In genomic region chrX:134773041-134773440, GRCh38 we compare ENCODE assay signal across 23 cellular contexts. TPM values are rescaled to one million over a fixed set of nuclear protein-coding genes. Genes with fewer than 3 reads are reported as not detected.
DNase-seq lines count a peak whose midpoint lies in the region; ATAC-seq and TF ChIP-seq lines count a peak whose summit lies in the region.
"Had no signal": no experiment of that assay in that cellular context is flagged by ENCODE, and none has a peak within 500 bp of the region (broad histone marks: within the 10 kb centered on the region; RNA-seq: fewer than 3 reads in every experiment).

No MANE protein-coding gene starts in this region.

- H3K4me3 Mint-ChIP-seq in activated CD8-positive, alpha-beta T cell treated with anti-CD3 and anti-CD28 coated beads for 36 hours, result no peak overlapping the region
- H3K4me3 Mint-ChIP-seq in activated CD8-positive, alpha-beta T cell treated with anti-CD3 and anti-CD28 coated beads, Interleukin-2, amount 10 ng/mL, durations not matched to agents 7 days and 5 days, result no peak overlapping the region
- H3K4me3 Mint-ChIP-seq in HFFc6 (no peak overlapping the region), T-helper 17 cell (no peak overlapping the region), memory B cell (no peak overlapping the region)
- H3K4me3 Mint-ChIP-seq: CD14-positive monocyte; CD4-positive, alpha-beta T cell; CD8-positive, alpha-beta memory T cell had no signal

- intact Hi-C loops in activated CD8-positive, alpha-beta T cell treated with anti-CD3 and anti-CD28 coated beads for 36 hours (cut with micrococcal nuclease), result no loop called here

- no peaks in the 10 kb centered on the region for H3K27me3 Mint-ChIP-seq in activated CD8-positive, alpha-beta T cell treated with anti-CD3 and anti-CD28 coated beads for 36 hours
- H3K27me3 Mint-ChIP-seq in activated CD8-positive, alpha-beta T cell treated with anti-CD3 and anti-CD28 coated beads, Interleukin-2, amount 10 ng/mL, durations not matched to agents 7 days and 5 days (ENCODE audit: low read depth), result no peaks in the 10 kb centered on the region
- H3K27me3 Mint-ChIP-seq in HFFc6 (ENCODE audit: insufficient read depth), result no peaks in the 10 kb centered on the region
- H3K27me3 Mint-ChIP-seq in T-helper 17 cell, result no peaks in the 10 kb centered on the region
- H3K27me3 Mint-ChIP-seq in memory B cell, result no peaks in the 10 kb centered on the region
- H3K27me3 Mint-ChIP-seq: CD4-positive, alpha-beta T cell; CD8-positive, alpha-beta memory T cell had no signal

- CTCF ChIA-PET in activated CD8-positive, alpha-beta T cell treated with anti-CD3 and anti-CD28 coated beads for 36 hours (lab: Charles Lee), result no interaction called here
- CTCF ChIA-PET in activated CD8-positive, alpha-beta T cell treated with anti-CD3 and anti-CD28 coated beads, Interleukin-2, amount 10 ng/mL, durations not matched to agents 7 days and 5 days (lab: Charles Lee), result interaction anchor here (1.1 to 1.7 kb wide), 2 partner anchors 252 to 289 kb away, joined by 3 read pairs; no protein-coding TSS in a partner anchor

- no peaks in the 10 kb centered on the region for H3K4me1 Mint-ChIP-seq in activated CD8-positive, alpha-beta T cell treated with anti-CD3 and anti-CD28 coated beads for 36 hours (ENCODE audit: low read depth)
- H3K4me1 Mint-ChIP-seq in activated CD8-positive, alpha-beta T cell treated with anti-CD3 and anti-CD28 coated beads, Interleukin-2, amount 10 ng/mL, durations not matched to agents 7 days and 5 days (ENCODE audit: low read depth), result no peaks in the 10 kb centered on the region
- H3K4me1 Mint-ChIP-seq in HFFc6 (ENCODE audit: low read depth) (peaks cover 16% of the 10 kb centered on the region), T-helper 17 cell (peaks cover 3% of the 10 kb centered on the region), memory B cell (no peaks in the 10 kb centered on the region)
- H3K4me1 Mint-ChIP-seq: CD14-positive monocyte; CD8-positive, alpha-beta memory T cell had no signal

- no peak for TF ChIP-seq CTCF in activated CD8-positive, alpha-beta T cell treated with anti-CD3 and anti-CD28 coated beads for 36 hours (IDR thresholded peaks at IDR 0.05)
- no peak for TF ChIP-seq CTCF in HFFc6 (IDR thresholded peaks at IDR 0.05)

- no peaks in the 10 kb centered on the region for H3K9me3 Mint-ChIP-seq in activated CD8-positive, alpha-beta T cell treated with anti-CD3 and anti-CD28 coated beads for 36 hours
- H3K9me3 Mint-ChIP-seq in activated CD8-positive, alpha-beta T cell treated with anti-CD3 and anti-CD28 coated beads, Interleukin-2, amount 10 ng/mL, durations not matched to agents 7 days and 5 days (ENCODE audit: insufficient read depth), result no peaks in the 10 kb centered on the region
- no peaks in the 10 kb centered on the region for H3K9me3 Mint-ChIP-seq in HFFc6
- H3K9me3 Mint-ChIP-seq in memory B cell, result no peaks in the 10 kb centered on the region
- H3K9me3 Mint-ChIP-seq: CD4-positive, alpha-beta T cell; CD8-positive, alpha-beta memory T cell had no signal

- no peak for ATAC-seq in activated CD8-positive, alpha-beta T cell treated with anti-CD3 and anti-CD28 coated beads for 36 hours
- no peak for ATAC-seq in activated CD8-positive, alpha-beta T cell treated with anti-CD3 and anti-CD28 coated beads, Interleukin-2, amount 10 ng/mL, durations not matched to agents 7 days and 5 days
- ATAC-seq in T-helper 17 cell (no peak), memory B cell (ENCODE audit: low read depth) (no peak), GM18873 (IDR thresholded peaks at IDR 0.05; ENCODE audit: low FRiP score, unreplicated experiment) (no peak)
- ATAC-seq: A549, GM12878 had no signal

- peak overlapping the region; percentile 45 for H3K27ac Mint-ChIP-seq in activated CD8-positive, alpha-beta T cell treated with anti-CD3 and anti-CD28 coated beads for 36 hours
- no peak overlapping the region for H3K27ac Mint-ChIP-seq in activated CD8-positive, alpha-beta T cell treated with anti-CD3 and anti-CD28 coated beads, Interleukin-2, amount 10 ng/mL, durations not matched to agents 7 days and 5 days
- H3K27ac Mint-ChIP-seq in HFFc6 (peak overlapping the region; percentile 25; the same call in 1 of the 2 replicates), T-helper 17 cell (peak overlapping the region; percentile 43), memory B cell (peak overlapping the region; percentile 3)

- peaks cover 15% of the 10 kb centered on the region for H3K36me3 Mint-ChIP-seq in activated CD8-positive, alpha-beta T cell treated with anti-CD3 and anti-CD28 coated beads for 36 hours (ENCODE audit: low read depth)
- H3K36me3 Mint-ChIP-seq in activated CD8-positive, alpha-beta T cell treated with anti-CD3 and anti-CD28 coated beads, Interleukin-2, amount 10 ng/mL, durations not matched to agents 7 days and 5 days (ENCODE audit: low read depth), result peaks cover 28% of the 10 kb centered on the region
- peaks cover 11% of the 10 kb centered on the region; the same call in 1 of the 2 replicates for H3K36me3 Mint-ChIP-seq in HFFc6 (ENCODE audit: low read depth)
- peaks cover 2% of the 10 kb centered on the region for H3K36me3 Mint-ChIP-seq in T-helper 17 cell (ENCODE audit: low read depth)
- peaks cover 3% of the 10 kb centered on the region for H3K36me3 Mint-ChIP-seq in memory B cell

- DNase-seq in activated CD8-positive, alpha-beta T cell treated with anti-CD3 and anti-CD28 coated beads for 36 hours, result no peak
- DNase-seq in activated CD8-positive, alpha-beta T cell treated with anti-CD3 and anti-CD28 coated beads, Interleukin-2, amount 10 ng/mL, durations not matched to agents 7 days and 5 days, result no peak
- no peak for DNase-seq in HFFc6
- DNase-seq in T-helper 17 cell, result no peak
- DNase-seq in memory B cell (ENCODE audit: low spot score in 2 of 2), result no peak
- no peak for DNase-seq in NCI-H510A treated with DMSO at 0.1 percent for 48 hours (lab: John Stamatoyannopoulos, UW)
- DNase-seq: 8988T; ACHN; AML-193; BE2C; CD4-positive, alpha-beta T cell; CD8-positive, alpha-beta memory T cell; DMS 273 treated with DMSO at 0.1 percent for 48 hours; DMS79; EL; GDM1; GOT3 had no signal

- no peaks in the 10 kb centered on the region for H3K9me3 ChIP-seq in T-helper 17 cell (ENCODE audit: control insufficient read depth, low read length, poor library complexity, severe bottlenecking)
- H3K9me3 ChIP-seq: A549; BE2C; BLaER1 treated with 17β-estradiol and CSF1 and Interleukin-3, amounts not matched to agents 10 nM and 100 nM; HAP-1 had no signal

- POLR2A ChIA-PET in activated CD8-positive, alpha-beta T cell treated with anti-CD3 and anti-CD28 coated beads for 36 hours (lab: Charles Lee), result no interaction called here
- POLR2A ChIA-PET in activated CD8-positive, alpha-beta T cell treated with anti-CD3 and anti-CD28 coated beads, Interleukin-2, amount 10 ng/mL, durations not matched to agents 7 days and 5 days (lab: Charles Lee), result interaction anchor here (0.5 kb wide), 1 partner anchor 35 kb away, joined by 3 read pairs; no protein-coding TSS in a partner anchor

RNA-seq across cellular contexts. Expression of gene PABIR2, which starts 24.0 kb away (rescaled TPM):
- total RNA-seq in activated CD8-positive, alpha-beta T cell treated with anti-CD3 and anti-CD28 coated beads for 36 hours, result 10 to 100 TPM; 44.3 to 48.1 TPM
- total RNA-seq in activated CD8-positive, alpha-beta T cell treated with anti-CD3 and anti-CD28 coated beads, Interleukin-2, amount 10 ng/mL, durations not matched to agents 7 days and 5 days, result 10 to 100 TPM; 58.5 to 61.3 TPM
- 10 to 100 TPM; 18.8 to 26.3 (median 24.8) TPM for total RNA-seq in HFFc6 (2021; fragmentation: NEBNext Ultra II Directional; extraction: Animal tissue kit (Norgen Biotek cat#: 25700))
- 10 to 100 TPM; 36.3 to 41.6 TPM for total RNA-seq in T-helper 17 cell
